ENCODE assay signal across 1 cellular context in the genomic region with DNA sequence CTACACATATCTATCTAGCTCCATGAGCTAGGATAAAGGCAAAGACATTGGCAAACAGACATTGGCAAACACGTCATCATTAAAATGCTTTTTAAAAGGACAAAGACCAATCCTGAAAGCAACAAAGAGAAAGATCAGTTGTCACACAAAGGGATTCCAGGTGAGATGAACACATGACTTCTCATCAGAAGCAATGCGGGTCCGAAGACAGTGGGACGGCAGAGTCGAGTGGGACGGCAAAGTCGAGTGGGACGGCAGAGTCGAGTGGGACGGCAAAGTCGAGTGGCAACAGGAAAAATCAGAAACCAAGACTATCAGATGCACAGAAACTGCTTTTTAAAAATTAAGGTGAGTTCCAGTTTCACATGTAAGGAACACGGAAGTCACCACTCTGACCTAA.
TF ChIP-seq lines count a peak whose summit lies in the region.

No MANE protein-coding gene starts in this region.

TF ChIP-seq in WTC11, 78 proteins besides CTCF, POLR2A, EP300 and RAD21 (continued from another document):
- TF ChIP-seq, protein P1, sequence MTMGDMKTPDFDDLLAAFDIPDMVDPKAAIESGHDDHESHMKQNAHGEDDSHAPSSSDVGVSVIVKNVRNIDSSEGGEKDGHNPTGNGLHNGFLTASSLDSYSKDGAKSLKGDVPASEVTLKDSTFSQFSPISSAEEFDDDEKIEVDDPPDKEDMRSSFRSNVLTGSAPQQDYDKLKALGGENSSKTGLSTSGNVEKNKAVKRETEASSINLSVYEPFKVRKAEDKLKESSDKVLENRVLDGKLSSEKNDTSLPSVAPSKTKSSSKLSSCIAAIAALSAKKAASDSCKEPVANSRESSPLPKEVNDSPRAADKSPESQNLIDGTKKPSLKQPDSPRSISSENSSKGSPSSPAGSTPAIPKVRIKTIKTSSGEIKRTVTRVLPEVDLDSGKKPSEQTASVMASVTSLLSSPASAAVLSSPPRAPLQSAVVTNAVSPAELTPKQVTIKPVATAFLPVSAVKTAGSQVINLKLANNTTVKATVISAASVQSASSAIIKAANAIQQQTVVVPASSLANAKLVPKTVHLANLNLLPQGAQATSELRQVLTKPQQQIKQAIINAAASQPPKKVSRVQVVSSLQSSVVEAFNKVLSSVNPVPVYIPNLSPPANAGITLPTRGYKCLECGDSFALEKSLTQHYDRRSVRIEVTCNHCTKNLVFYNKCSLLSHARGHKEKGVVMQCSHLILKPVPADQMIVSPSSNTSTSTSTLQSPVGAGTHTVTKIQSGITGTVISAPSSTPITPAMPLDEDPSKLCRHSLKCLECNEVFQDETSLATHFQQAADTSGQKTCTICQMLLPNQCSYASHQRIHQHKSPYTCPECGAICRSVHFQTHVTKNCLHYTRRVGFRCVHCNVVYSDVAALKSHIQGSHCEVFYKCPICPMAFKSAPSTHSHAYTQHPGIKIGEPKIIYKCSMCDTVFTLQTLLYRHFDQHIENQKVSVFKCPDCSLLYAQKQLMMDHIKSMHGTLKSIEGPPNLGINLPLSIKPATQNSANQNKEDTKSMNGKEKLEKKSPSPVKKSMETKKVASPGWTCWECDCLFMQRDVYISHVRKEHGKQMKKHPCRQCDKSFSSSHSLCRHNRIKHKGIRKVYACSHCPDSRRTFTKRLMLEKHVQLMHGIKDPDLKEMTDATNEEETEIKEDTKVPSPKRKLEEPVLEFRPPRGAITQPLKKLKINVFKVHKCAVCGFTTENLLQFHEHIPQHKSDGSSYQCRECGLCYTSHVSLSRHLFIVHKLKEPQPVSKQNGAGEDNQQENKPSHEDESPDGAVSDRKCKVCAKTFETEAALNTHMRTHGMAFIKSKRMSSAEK (CRISPR knock-in tag; IDR thresholded peaks at IDR 0.05; ENCODE audit: borderline replicate concordance), result no peak
TF ChIP-seq in WTC11: peak in this region for 1.
